ENCODE assay signal across 17 cellular contexts in genomic region chr13:106274551-106275208, GRCh38.
DNase-seq lines count a peak whose midpoint lies in the region; ATAC-seq and TF ChIP-seq lines count a peak whose summit lies in the region.
"Had no signal": no experiment of that assay in that cellular context is flagged by ENCODE, and none has a peak within 500 bp of the region (broad histone marks: within the 10 kb centered on the region; RNA-seq: fewer than 3 reads in every experiment).

No MANE protein-coding gene starts in this region.

- DNase-seq in DMS53 (lab: John Stamatoyannopoulos, UW) (peak; percentile 1), DMS53 treated with DMSO at 0.1 percent for 48 hours (lab: John Stamatoyannopoulos, UW; ENCODE audit: unreplicated experiment) (no peak), NCI-H226 (peak; percentile 26), epithelial cell of esophagus (ENCODE audit: low read depth) (peak; percentile 46), smooth muscle cell (lab: John Stamatoyannopoulos, UW; ENCODE audit: unreplicated experiment) (no peak), SHP77 (lab: John Stamatoyannopoulos, UW) (no peak)
- DNase-seq in activated CD4-positive, alpha-beta T cell treated with anti-CD3 and anti-CD28 coated beads for 36 hours: no peak
- DNase-seq: CD8-positive, alpha-beta memory T cell; DND-41; NCI-H1417; NCI-H2029 treated with DMSO at 0.1 percent for 48 hours; NCI-H524 had no signal

- no peaks in the 10 kb centered on the region for H3K9me3 ChIP-seq in smooth muscle cell (replicated peaks; ENCODE audit: low read depth)

- peaks cover 5% of the 10 kb centered on the region for H3F3A ChIP-seq in smooth muscle cell (ENCODE audit: low read depth)

- H3K27ac ChIP-seq in smooth muscle cell (ENCODE audit: low read depth): peak overlapping the region; percentile 54
- H3K27ac ChIP-seq: 22Rv1; BLaER1 treated with 17β-estradiol and CSF1 and Interleukin-3, amounts not matched to agents 10 nM and 100 nM; SK-N-MC had no signal

- WGBS in smooth muscle cell (ENCODE audit: low lambda C conversion rate): 84% methylated on average over 3 of the region's 3 CpGs

- no peaks in the 10 kb centered on the region for H3K36me3 ChIP-seq in smooth muscle cell (ENCODE audit: low read depth)
- H3K36me3 ChIP-seq: BLaER1 treated with 17β-estradiol and CSF1 and Interleukin-3, amounts not matched to agents 10 nM and 100 nM had no signal

- H3K9me3 Mint-ChIP-seq in activated CD4-positive, alpha-beta T cell treated with anti-CD3 and anti-CD28 coated beads for 36 hours (ENCODE audit: low read depth): no peaks in the 10 kb centered on the region
- H3K9me3 Mint-ChIP-seq: CD8-positive, alpha-beta memory T cell had no signal

- CTCF ChIA-PET in activated CD4-positive, alpha-beta T cell treated with anti-CD3 and anti-CD28 coated beads for 36 hours (lab: Charles Lee): interaction anchor here (1.2 kb wide), 1 partner anchor 18 kb away, joined by 4 read pairs; no protein-coding TSS in a partner anchor

- TF ChIP-seq CTCF in epithelial cell of esophagus (IDR thresholded peaks at IDR 0.05; ENCODE audit: insufficient read depth, low read depth, low read length, missing control alignments): no peak
- no peak for TF ChIP-seq CTCF in smooth muscle cell (IDR thresholded peaks at IDR 0.05; ENCODE audit: borderline replicate concordance, insufficient read depth, poor library complexity, severe bottlenecking)

- H3K4me1 ChIP-seq in smooth muscle cell (ENCODE audit: low read depth): peaks cover 15% of the 10 kb centered on the region

- H3K27me3 Mint-ChIP-seq in activated CD4-positive, alpha-beta T cell treated with anti-CD3 and anti-CD28 coated beads for 36 hours: peaks cover 2% of the 10 kb centered on the region
- H3K27me3 Mint-ChIP-seq: CD8-positive, alpha-beta memory T cell had no signal

- no peaks in the 10 kb centered on the region for H3K27me3 ChIP-seq in smooth muscle cell (ENCODE audit: low read depth)
- H3K27me3 ChIP-seq: BLaER1 treated with 17β-estradiol and CSF1 and Interleukin-3, amounts not matched to agents 10 nM and 100 nM had no signal

- no peaks in the 10 kb centered on the region for H3K79me2 ChIP-seq in smooth muscle cell (ENCODE audit: low read depth)

- H4K20me1 ChIP-seq in smooth muscle cell (ENCODE audit: low read depth): no peaks in the 10 kb centered on the region
- H4K20me1 ChIP-seq: BLaER1 treated with 17β-estradiol and CSF1 and Interleukin-3, amounts not matched to agents 10 nM and 100 nM had no signal

- ATAC-seq in HG03571 (IDR thresholded peaks at IDR 0.05; ENCODE audit: unreplicated experiment): no peak
- ATAC-seq in activated CD4-positive, alpha-beta T cell treated with anti-CD3 and anti-CD28 coated beads for 36 hours: no peak
- ATAC-seq: HepG2 had no signal

- no peak overlapping the region for H2AFZ ChIP-seq in smooth muscle cell (ENCODE audit: low read depth)

- no peaks in the 10 kb centered on the region for H3K36me3 Mint-ChIP-seq in activated CD4-positive, alpha-beta T cell treated with anti-CD3 and anti-CD28 coated beads for 36 hours (ENCODE audit: low read depth)
- H3K36me3 Mint-ChIP-seq: CD8-positive, alpha-beta memory T cell had no signal

- peak overlapping the region; percentile 51 for H3K4me2 ChIP-seq in smooth muscle cell
- H3K4me2 ChIP-seq: BLaER1 treated with 17β-estradiol and CSF1 and Interleukin-3, amounts not matched to agents 10 nM and 100 nM had no signal

- no peaks in the 10 kb centered on the region for H3K4me1 Mint-ChIP-seq in activated CD4-positive, alpha-beta T cell treated with anti-CD3 and anti-CD28 coated beads for 36 hours
- H3K4me1 Mint-ChIP-seq: CD8-positive, alpha-beta memory T cell had no signal

- POLR2A ChIA-PET in activated CD4-positive, alpha-beta T cell treated with anti-CD3 and anti-CD28 coated beads for 36 hours (lab: Charles Lee): no interaction called here

- H3K27ac Mint-ChIP-seq in activated CD4-positive, alpha-beta T cell treated with anti-CD3 and anti-CD28 coated beads for 36 hours: no peak overlapping the region
- H3K27ac Mint-ChIP-seq: CD8-positive, alpha-beta memory T cell had no signal

- no peak overlapping the region for H3K4me3 ChIP-seq in epithelial cell of esophagus (ENCODE audit: low read length)
- H3K4me3 ChIP-seq in smooth muscle cell: no peak overlapping the region
- H3K4me3 ChIP-seq: BLaER1 treated with 17β-estradiol and CSF1 and Interleukin-3, amounts not matched to agents 10 nM and 100 nM; SK-N-MC had no signal

- intact Hi-C loops in activated CD4-positive, alpha-beta T cell treated with anti-CD3 and anti-CD28 coated beads for 36 hours (cut with DNase I, micrococcal nuclease): no loop called here

- H3K4me3 Mint-ChIP-seq in activated CD4-positive, alpha-beta T cell treated with anti-CD3 and anti-CD28 coated beads for 36 hours: no peak overlapping the region
- H3K4me3 Mint-ChIP-seq: CD8-positive, alpha-beta memory T cell had no signal

- no peak overlapping the region for H3K9ac ChIP-seq in smooth muscle cell (ENCODE audit: low read depth)
- H3K9ac ChIP-seq: BLaER1 treated with 17β-estradiol and CSF1 and Interleukin-3, amounts not matched to agents 10 nM and 100 nM had no signal

Comparison
In these comparisons a context has a peak if more than half of its experiments do, and no peak if none do; other contexts are left out.
1. DNase-seq: peak in DMS53 (single experiment), NCI-H226 (single experiment) and epithelial cell of esophagus (single experiment); none in DMS53 treated with DMSO at 0.1 percent for 48 hours (single experiment), smooth muscle cell (single experiment), activated CD4-positive, alpha-beta T cell treated with anti-CD3 and anti-CD28 coated beads for 36 hours (single experiment) and SHP77 (0 of 2).